18 cellular contexts compared by ENCODE assay signal in the genomic region with DNA sequence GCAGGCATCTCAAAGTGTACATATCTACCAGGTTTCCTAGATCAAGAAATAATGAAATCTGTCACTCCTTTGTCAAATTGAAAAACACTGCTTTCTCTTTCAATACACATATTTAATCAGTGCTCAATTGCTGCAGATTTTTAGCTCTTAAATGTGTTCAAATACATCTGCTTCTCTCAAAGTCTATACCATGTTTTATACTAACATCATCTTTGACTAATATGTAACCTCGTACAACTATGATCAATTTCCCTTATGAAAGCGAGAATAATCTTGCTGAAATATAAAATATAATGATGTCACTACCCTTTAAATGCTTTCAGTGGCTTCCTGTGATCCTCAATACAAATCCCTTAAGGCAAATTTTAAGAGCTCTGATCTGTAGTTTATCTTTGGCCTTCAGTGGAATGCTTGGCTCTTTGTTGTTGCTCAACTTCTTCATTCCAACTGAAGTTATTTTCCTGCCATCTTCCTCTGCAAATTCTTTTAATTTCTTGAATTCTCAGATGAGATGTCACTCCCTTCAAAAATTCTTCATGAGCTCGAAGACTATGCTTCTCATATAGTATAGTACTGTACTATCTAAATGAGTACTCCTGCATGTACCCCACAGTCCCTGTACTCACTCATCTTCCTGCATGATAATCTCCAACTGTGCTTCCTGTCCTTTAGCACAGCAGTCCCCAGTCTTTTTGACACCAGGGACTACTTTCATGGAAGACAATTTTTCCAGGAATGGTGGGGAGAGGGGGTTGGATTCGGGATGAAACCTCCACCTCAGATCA.
DNase-seq lines count a peak whose midpoint lies in the region; ATAC-seq and TF ChIP-seq lines count a peak whose summit lies in the region.
"Had no signal": no experiment of that assay in that cellular context is flagged by ENCODE, and none has a peak within 500 bp of the region (broad histone marks: within the 10 kb centered on the region; RNA-seq: fewer than 3 reads in every experiment).

No MANE protein-coding gene starts in this region.

- H3K4me1 Mint-ChIP-seq in stimulated activated effector memory CD8-positive, alpha-beta T cell treated with anti-CD3 and anti-CD28 coated beads, Interleukin-12 subunit alpha, Interleukin-12 subunit beta, amount 100 ng/mL, for 72 hours, result no peaks in the 10 kb centered on the region
- H3K4me1 Mint-ChIP-seq in MCF 10A (ENCODE audit: insufficient read depth, unreplicated experiment), result peaks cover 6% of the 10 kb centered on the region

- WGBS in esophagus muscularis mucosa, result 77% methylated on average over 4 of the region's 4 CpGs

- H3K27ac ChIP-seq in esophagus muscularis mucosa (replicated peaks in 1 of 4), result no peak overlapping the region
- H3K27ac ChIP-seq in vagina, result no peak overlapping the region
- H3K27ac ChIP-seq: gastroesophageal sphincter, pancreas, stomach had no signal

- H3K36me3 Mint-ChIP-seq in stimulated activated effector memory CD8-positive, alpha-beta T cell treated with anti-CD3 and anti-CD28 coated beads, Interleukin-12 subunit alpha, Interleukin-12 subunit beta, amount 100 ng/mL, for 72 hours, result no peaks in the 10 kb centered on the region
- no peaks in the 10 kb centered on the region for H3K36me3 Mint-ChIP-seq in MCF 10A (ENCODE audit: insufficient read depth, unreplicated experiment)

- POLR2A ChIA-PET in MCF 10A (lab: Yijun Ruan, JAX), result interaction anchor here (0.6 kb wide), 1 partner anchor 117 kb away, joined by 3 read pairs; no protein-coding TSS in a partner anchor

- H3K36me3 ChIP-seq in adipocyte (ENCODE audit: control insufficient read depth, insufficient read depth, low read length, severe bottlenecking) (no peaks in the 10 kb centered on the region), esophagus muscularis mucosa (no peaks in the 10 kb centered on the region), vagina (no peaks in the 10 kb centered on the region)
- H3K36me3 ChIP-seq: gastroesophageal sphincter, pancreas, stomach had no signal

- no peaks in the 10 kb centered on the region for H3K27me3 Mint-ChIP-seq in MCF 10A (ENCODE audit: insufficient read depth, unreplicated experiment)

- H3K27ac Mint-ChIP-seq in stimulated activated effector memory CD8-positive, alpha-beta T cell treated with anti-CD3 and anti-CD28 coated beads, Interleukin-12 subunit alpha, Interleukin-12 subunit beta, amount 100 ng/mL, for 72 hours, result no peak overlapping the region
- no peak overlapping the region for H3K27ac Mint-ChIP-seq in MCF 10A (ENCODE audit: low read depth, unreplicated experiment)
- H3K27ac Mint-ChIP-seq: activated CD8-positive, alpha-beta T cell treated with anti-CD3 and anti-CD28 coated beads, Interleukin-2, amount 10 ng/mL, durations not matched to agents 7 days and 5 days had no signal

- CTCF ChIA-PET in MCF 10A (lab: Yijun Ruan, JAX), result no interaction called here

- peaks cover 9% of the 10 kb centered on the region for H3K9me3 ChIP-seq in adipocyte (ENCODE audit: control insufficient read depth, low read length)
- no peaks in the 10 kb centered on the region for H3K9me3 ChIP-seq in esophagus muscularis mucosa
- no peaks in the 10 kb centered on the region for H3K9me3 ChIP-seq in vagina
- H3K9me3 ChIP-seq: gastroesophageal sphincter, mucosa of descending colon, pancreas, stomach had no signal

- TF ChIP-seq POLR2A in esophagus muscularis mucosa (IDR thresholded peaks at IDR 0.05; ENCODE audit: low read depth) (no peak), vagina (IDR thresholded peaks at IDR 0.05) (no peak)

- no peak overlapping the region for H3K4me3 Mint-ChIP-seq in stimulated activated effector memory CD8-positive, alpha-beta T cell treated with anti-CD3 and anti-CD28 coated beads, Interleukin-12 subunit alpha, Interleukin-12 subunit beta, amount 100 ng/mL, for 72 hours
- no peak overlapping the region for H3K4me3 Mint-ChIP-seq in MCF 10A (ENCODE audit: unreplicated experiment)
- H3K4me3 Mint-ChIP-seq: activated CD8-positive, alpha-beta T cell treated with anti-CD3 and anti-CD28 coated beads, Interleukin-2, amount 10 ng/mL, durations not matched to agents 7 days and 5 days had no signal

- no peak for TF ChIP-seq CTCF in fibroblast of villous mesenchyme (IDR thresholded peaks at IDR 0.05; ENCODE audit: insufficient read depth, low read depth, low read length)
- TF ChIP-seq CTCF in MCF 10A (IDR thresholded peaks at IDR 0.05; ENCODE audit: unreplicated experiment), result no peak
- TF ChIP-seq CTCF in esophagus muscularis mucosa (IDR thresholded peaks at IDR 0.05), result no peak
- TF ChIP-seq CTCF in vagina (IDR thresholded peaks at IDR 0.05), result no peak

- H3K4me3 ChIP-seq in adipocyte (ENCODE audit: low read length) (peak overlapping the region; percentile 38), fibroblast of villous mesenchyme (ENCODE audit: low read depth, low read length) (no peak overlapping the region), esophagus muscularis mucosa (no peak overlapping the region), vagina (no peak overlapping the region)
- H3K4me3 ChIP-seq: gastroesophageal sphincter, mucosa of descending colon, pancreas, stomach had no signal

- no peaks in the 10 kb centered on the region for H3K9me3 Mint-ChIP-seq in stimulated activated effector memory CD8-positive, alpha-beta T cell treated with anti-CD3 and anti-CD28 coated beads, Interleukin-12 subunit alpha, Interleukin-12 subunit beta, amount 100 ng/mL, for 72 hours
- peaks cover 1% of the 10 kb centered on the region for H3K9me3 Mint-ChIP-seq in MCF 10A (ENCODE audit: unreplicated experiment)

- peak; percentile 61 for ATAC-seq in stimulated activated effector memory CD8-positive, alpha-beta T cell treated with anti-CD3 and anti-CD28 coated beads, Interleukin-12 subunit alpha, Interleukin-12 subunit beta, amount 100 ng/mL, for 72 hours
- ATAC-seq: activated CD8-positive, alpha-beta T cell treated with anti-CD3 and anti-CD28 coated beads, Interleukin-2, amount 10 ng/mL, durations not matched to agents 7 days and 5 days; gastroesophageal sphincter; mucosa of descending colon; pancreas had no signal

- DNase-seq in GM04504 (ENCODE audit: low read depth) (peak; percentile 36), adipocyte (ENCODE audit: low read depth) (peak; percentile 76), fibroblast of villous mesenchyme (ENCODE audit: low read depth) (peak; percentile 66), MCF 10A (ENCODE audit: unreplicated experiment) (no peak), esophagus muscularis mucosa (ENCODE audit: extremely low spot score) (no peak), vagina (ENCODE audit: extremely low spot score in 2 of 2) (no peak)
- no peak for DNase-seq in stimulated activated effector memory CD8-positive, alpha-beta T cell treated with anti-CD3 and anti-CD28 coated beads, Interleukin-12 subunit alpha, Interleukin-12 subunit beta, amount 100 ng/mL, for 72 hours (ENCODE audit: low spot score in 2 of 2)
- DNase-seq: activated CD8-positive, alpha-beta T cell treated with anti-CD3 and anti-CD28 coated beads, Interleukin-2, amount 10 ng/mL, durations not matched to agents 7 days and 5 days; activated effector memory CD4-positive, alpha-beta T cell treated with Interleukin-2 at 50 U/mL for 16 hours; islet precursor cell; KG1; mucosa of descending colon; NCI-H1436 treated with DMSO at 0.1 percent for 48 hours; NCI-H510A treated with DMSO at 0.1 percent for 48 hours; pancreas; small intestine; stomach had no signal

- TF ChIP-seq EP300 in esophagus muscularis mucosa (IDR thresholded peaks at IDR 0.05), result no peak

- intact Hi-C loops in MCF 10A (cut with micrococcal nuclease), result no loop called here
- intact Hi-C loops in esophagus muscularis mucosa (cut with DNase I), result no loop called here
- intact Hi-C loops in vagina (cut with DNase I), result no loop called here

- H3K27me3 ChIP-seq in adipocyte (replicated peaks; ENCODE audit: control insufficient read depth, insufficient read depth, low read length), result no peaks in the 10 kb centered on the region
- no peaks in the 10 kb centered on the region for H3K27me3 ChIP-seq in esophagus muscularis mucosa
- no peaks in the 10 kb centered on the region for H3K27me3 ChIP-seq in vagina
- H3K27me3 ChIP-seq: gastroesophageal sphincter, pancreas, stomach had no signal

- BruUV-seq in MCF 10A (replicated peaks; lab: Mats Ljungman, UMichigan), result no TSS peak

- peaks cover 20% of the 10 kb centered on the region for H3K4me1 ChIP-seq in adipocyte (ENCODE audit: control insufficient read depth, insufficient read depth, low read length)
- no peaks in the 10 kb centered on the region for H3K4me1 ChIP-seq in esophagus muscularis mucosa
- no peaks in the 10 kb centered on the region for H3K4me1 ChIP-seq in vagina
- H3K4me1 ChIP-seq: gastroesophageal sphincter, pancreas, stomach had no signal

- H3K9ac ChIP-seq in adipocyte (ENCODE audit: low read length), result peak overlapping the region; percentile 58

Comparison
In these comparisons a context has a peak if more than half of its experiments do, and no peak if none do; other contexts are left out.
1. DNase-seq: peak in GM04504 (single experiment), adipocyte (single experiment) and fibroblast of villous mesenchyme (single experiment); none in stimulated activated effector memory CD8-positive, alpha-beta T cell treated with anti-CD3 and anti-CD28 coated beads, Interleukin-12 subunit alpha, Interleukin-12 subunit beta, amount 100 ng/mL, for 72 hours (0 of 2), MCF 10A (single experiment), esophagus muscularis mucosa (single experiment) and vagina (0 of 2).